Comparison of ENCODE assay signal across 18 cellular contexts in genomic region chr3:187290561-187290960, GRCh38. TPM values are rescaled to one million over a fixed set of nuclear protein-coding genes. Genes with fewer than 3 reads are reported as not detected.
A peak's percentile ranks its signal among the peaks of the same experiment; 100 is the strongest.
DNase-seq lines count a peak whose midpoint lies in the region; ATAC-seq and TF ChIP-seq lines count a peak whose summit lies in the region.
"Had no signal": no experiment of that assay in that cellular context is flagged by ENCODE, and none has a peak within 500 bp of the region (broad histone marks: within the 10 kb centered on the region; RNA-seq: fewer than 3 reads in every experiment).

No MANE protein-coding gene starts in this region.

- H3K9me3 Mint-ChIP-seq in neural progenitor cell = no peaks in the 10 kb centered on the region
- no peaks in the 10 kb centered on the region for H3K9me3 Mint-ChIP-seq in CD4-positive, alpha-beta T cell
- H3K9me3 Mint-ChIP-seq: activated naive CD4-positive, alpha-beta T cell treated with anti-CD3 and anti-CD28 coated beads for 36 hours had no signal

- H3K4me1 ChIP-seq in left ventricle myocardium inferior (peaks cover 68% of the 10 kb centered on the region), neural progenitor cell (peaks cover 19% of the 10 kb centered on the region)
- H3K4me1 ChIP-seq: A549 had no signal

- H3K9ac ChIP-seq in neural progenitor cell = no peak overlapping the region

- TF ChIP-seq CTCF in left ventricle myocardium inferior (IDR thresholded peaks at IDR 0.05; ENCODE audit: borderline replicate concordance) = no peak
- TF ChIP-seq CTCF in fibroblast of the aortic adventitia (IDR thresholded peaks at IDR 0.05; ENCODE audit: insufficient read depth, low read length) = no peak
- no peak for TF ChIP-seq CTCF in neural progenitor cell (IDR thresholded peaks at IDR 0.05)
- no peak for TF ChIP-seq CTCF in CD4-positive, alpha-beta T cell (IDR thresholded peaks at IDR 0.05)

- DNase-seq in left ventricle myocardium inferior = no peak
- DNase-seq in left cardiac atrium = no peak
- DNase-seq in fibroblast of the aortic adventitia (ENCODE audit: low read depth) = no peak
- no peak for DNase-seq in neural progenitor cell (ENCODE audit: low spot score)
- no peak for DNase-seq in AML-193 (lab: John Stamatoyannopoulos, UW)
- DNase-seq in CD4-positive, alpha-beta T cell = no peak
- DNase-seq: activated naive CD4-positive, alpha-beta T cell treated with anti-CD3 and anti-CD28 coated beads for 36 hours; activated T-cell treated with anti-CD3 and anti-CD28 coated beads for 4 hours; effector CD4-positive, alpha-beta T cell; NCI-H1048; NCI-H2081 treated with DMSO at 0.1 percent for 48 hours; NCI-H748 treated with DMSO at 0.1 percent for 48 hours had no signal

- H2AFZ ChIP-seq in neural progenitor cell (replicated peaks) = no peak overlapping the region

- peak overlapping the region; percentile 71 for H3K4me3 ChIP-seq in left ventricle myocardium inferior
- H3K4me3 ChIP-seq in fibroblast of the aortic adventitia (ENCODE audit: low read depth, low read length) = peak overlapping the region; percentile 70
- no peak overlapping the region for H3K4me3 ChIP-seq in neural progenitor cell
- H3K4me3 ChIP-seq: A549, K562, thyroid gland had no signal

- H3K4me2 ChIP-seq in neural progenitor cell = no peak overlapping the region
- H3K4me2 ChIP-seq: A549 had no signal

- no peaks in the 10 kb centered on the region for H4K20me1 ChIP-seq in neural progenitor cell (ENCODE audit: low read depth)

- ATAC-seq in left cardiac atrium (no peak), HG02840 (IDR thresholded peaks at IDR 0.05; ENCODE audit: low FRiP score, unreplicated experiment) (no peak), GM18520 (IDR thresholded peaks at IDR 0.05; ENCODE audit: unreplicated experiment) (no peak)
- ATAC-seq in CD4-positive, alpha-beta T cell (ENCODE audit: poor library complexity) = no peak
- ATAC-seq: A549, K562 had no signal

- peak overlapping the region; percentile 66 for H3K4me3 Mint-ChIP-seq in neural progenitor cell
- H3K4me3 Mint-ChIP-seq in CD4-positive, alpha-beta T cell = no peak overlapping the region
- H3K4me3 Mint-ChIP-seq: activated naive CD4-positive, alpha-beta T cell treated with anti-CD3 and anti-CD28 coated beads for 36 hours had no signal

- no peaks in the 10 kb centered on the region for H3K36me3 Mint-ChIP-seq in neural progenitor cell
- no peaks in the 10 kb centered on the region for H3K36me3 Mint-ChIP-seq in CD4-positive, alpha-beta T cell (ENCODE audit: low read depth)

- H3K27ac ChIP-seq in left ventricle myocardium inferior (replicated peaks) (peak overlapping the region; percentile 88), neural progenitor cell (no peak overlapping the region)
- no peak overlapping the region for H3K27ac ChIP-seq in CD4-positive, alpha-beta T cell (ENCODE audit: low read depth, low read length)
- H3K27ac ChIP-seq: A549, neutrophil had no signal

- intact Hi-C loops in left ventricle myocardium inferior (cut with micrococcal nuclease) = no loop called here
- intact Hi-C loops in left cardiac atrium (cut with DNase I) = no loop called here
- intact Hi-C loops in CD4-positive, alpha-beta T cell (cut with DNase I, micrococcal nuclease) = no loop called here

- H3F3A ChIP-seq in neural progenitor cell (ENCODE audit: low read depth) = no peaks in the 10 kb centered on the region

- H3K79me2 ChIP-seq in neural progenitor cell (ENCODE audit: low read depth) = no peaks in the 10 kb centered on the region

- H3K9me3 ChIP-seq in left ventricle myocardium inferior (replicated peaks) (no peaks in the 10 kb centered on the region), neural progenitor cell (ENCODE audit: low read depth) (no peaks in the 10 kb centered on the region)
- H3K9me3 ChIP-seq in CD4-positive, alpha-beta T cell (ENCODE audit: control insufficient read depth, low read length) = no peaks in the 10 kb centered on the region
- H3K9me3 ChIP-seq: A549, neutrophil, thyroid gland had no signal

- peaks cover 21% of the 10 kb centered on the region for H3K4me1 Mint-ChIP-seq in neural progenitor cell
- no peaks in the 10 kb centered on the region for H3K4me1 Mint-ChIP-seq in CD4-positive, alpha-beta T cell (ENCODE audit: low read depth)

- peaks cover 4% of the 10 kb centered on the region for H3K36me3 ChIP-seq in left ventricle myocardium inferior
- H3K36me3 ChIP-seq in neural progenitor cell = no peaks in the 10 kb centered on the region
- H3K36me3 ChIP-seq: neutrophil, thyroid gland had no signal

- H3K27ac Mint-ChIP-seq in neural progenitor cell = no peak overlapping the region
- no peak overlapping the region for H3K27ac Mint-ChIP-seq in CD4-positive, alpha-beta T cell
- H3K27ac Mint-ChIP-seq: activated naive CD4-positive, alpha-beta T cell treated with anti-CD3 and anti-CD28 coated beads for 36 hours had no signal

- H3K27me3 ChIP-seq in left ventricle myocardium inferior (ENCODE audit: low read depth) (no peaks in the 10 kb centered on the region), neural progenitor cell (peaks cover 8% of the 10 kb centered on the region)
- peaks cover 23% of the 10 kb centered on the region for H3K27me3 ChIP-seq in CD4-positive, alpha-beta T cell (ENCODE audit: control insufficient read depth, insufficient read depth, low read length)
- H3K27me3 ChIP-seq: thyroid gland had no signal

- no peaks in the 10 kb centered on the region for H3K27me3 Mint-ChIP-seq in neural progenitor cell (ENCODE audit: insufficient read depth, low read depth)
- peaks cover 43% of the 10 kb centered on the region for H3K27me3 Mint-ChIP-seq in CD4-positive, alpha-beta T cell

- POLR2A ChIA-PET in CD4-positive, alpha-beta T cell (lab: Charles Lee) = no interaction called here

- CTCF ChIA-PET in CD4-positive, alpha-beta T cell (lab: Charles Lee) = no interaction called here

RNA-seq across cellular contexts. Expression of gene MASP1, which starts 1.0 kb away (rescaled TPM):
- total RNA-seq in left ventricle myocardium inferior (214 TPM), left cardiac atrium (10 to 100 TPM; 12.8 to 74.7 TPM), fibroblast of the aortic adventitia (ENCODE audit: low replicate concordance) (4.8 and 19.2 TPM in 2 replicates), neural progenitor cell (ENCODE audit: low replicate concordance) (0.96 and 3.3 TPM in 2 replicates)
- total RNA-seq in CD4-positive, alpha-beta T cell = not detected
- total RNA-seq: activated naive CD4-positive, alpha-beta T cell treated with anti-CD3 and anti-CD28 coated beads for 36 hours had no signal
